In the genomic region with DNA sequence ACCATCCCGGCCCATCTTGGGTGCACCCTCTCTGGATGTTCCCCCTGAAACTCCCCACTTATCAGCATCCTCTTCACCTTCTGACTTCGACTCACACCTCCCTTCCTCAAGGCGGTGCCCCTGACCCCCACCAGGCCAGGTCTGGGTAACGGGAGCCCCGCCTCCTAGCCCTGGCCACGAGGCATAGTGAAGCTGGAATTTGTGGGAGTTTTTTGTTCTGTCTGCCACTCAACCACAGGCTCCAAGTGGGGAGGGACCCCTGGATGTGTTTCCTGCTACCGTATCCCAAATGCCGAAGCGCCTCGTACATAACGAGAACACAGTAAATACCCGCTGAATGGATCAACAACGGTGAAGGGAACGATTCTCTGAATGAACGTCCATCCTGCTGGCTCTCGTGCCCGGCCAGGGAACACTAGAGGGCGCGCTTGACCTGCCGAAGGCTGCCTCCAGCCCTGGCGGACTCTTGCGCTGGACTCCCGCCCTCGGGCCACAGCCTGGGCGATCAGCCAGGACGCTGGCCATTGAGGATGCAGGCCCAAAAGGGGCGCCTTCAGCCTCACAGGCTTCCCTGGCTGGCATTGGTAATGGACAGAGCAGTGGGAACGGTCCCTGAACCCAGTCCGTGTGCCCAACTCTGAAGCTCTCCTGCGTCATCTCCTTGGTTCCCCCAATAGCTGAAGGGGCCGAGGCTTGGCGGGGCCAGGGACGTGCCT, we compare ENCODE assay signal across 8 cellular contexts. TPM values are rescaled to one million over a fixed set of nuclear protein-coding genes. Genes with fewer than 3 reads are reported as not detected.
DNase-seq lines count a peak whose midpoint lies in the region; ATAC-seq and TF ChIP-seq lines count a peak whose summit lies in the region.

No MANE protein-coding gene starts in this region.

- peak overlapping the region; percentile 54 for H3K27ac Mint-ChIP-seq in activated naive CD8-positive, alpha-beta T cell treated with anti-CD3 and anti-CD28 coated beads, Interleukin-2, amount 10 ng/mL, durations not matched to agents 7 days and 5 days
- no peak overlapping the region for H3K27ac Mint-ChIP-seq in progenitor cell of endocrine pancreas

- TF ChIP-seq CTCF in heart right ventricle (IDR thresholded peaks at IDR 0.05) = peak; percentile 87 to 98 (median 96)
- TF ChIP-seq CTCF in progenitor cell of endocrine pancreas (IDR thresholded peaks at IDR 0.05; ENCODE audit: unreplicated experiment) = peak; percentile 99

- intact Hi-C loops in heart right ventricle (cut with DNase I) (loop anchor here (1.0 to 10.0 kb wide), 13 partner anchors 175 to 1212 kb away; a partner anchor contains a TSS), aorta (cut with DNase I) (loop anchor here (2.0 to 10.0 kb wide), 5 partner anchors 271 to 575 kb away; a partner anchor contains a TSS)

- H3K27ac ChIP-seq in heart right ventricle (no peak overlapping the region), aorta (ENCODE audit: low read depth in 1 of 2, low read length in 2 of 2) (no peak overlapping the region)

- H3K36me3 Mint-ChIP-seq in activated naive CD8-positive, alpha-beta T cell treated with anti-CD3 and anti-CD28 coated beads, Interleukin-2, amount 10 ng/mL, durations not matched to agents 7 days and 5 days = peaks cover 9% of the 10 kb centered on the region
- H3K36me3 Mint-ChIP-seq in progenitor cell of endocrine pancreas (ENCODE audit: insufficient read depth) = no peaks in the 10 kb centered on the region

- 18 to 21% methylated on average over 33 of the region's 33 CpGs for WGBS in heart right ventricle, 2 donors
- 15 to 17% methylated on average over 33 of the region's 33 CpGs for WGBS in aorta, 2 donors

- H3K36me3 ChIP-seq in heart right ventricle (no peaks in the 10 kb centered on the region), aorta (ENCODE audit: control insufficient read depth in 1 of 2, insufficient read depth in 2 of 2, low read length in 1 of 2) (no peaks in the 10 kb centered on the region)

- peaks cover 0 to 21% (median 3%) of the 10 kb centered on the region in 7 donors for H3K27me3 ChIP-seq in heart right ventricle
- no peaks in the 10 kb centered on the region for H3K27me3 ChIP-seq in aorta (ENCODE audit: control insufficient read depth in 1 of 2, insufficient read depth in 2 of 2, low read length in 1 of 2)

- DNase-seq in NCI-H1417 (lab: John Stamatoyannopoulos, UW) (peak; percentile 34 to 65 (median 55)), NCI-H1417 treated with DMSO at 0.1 percent for 48 hours (lab: John Stamatoyannopoulos, UW) (no peak), HuH-7.5 (ENCODE audit: low spot score) (peak; percentile 94), SKM-1 (lab: John Stamatoyannopoulos, UW; ENCODE audit: unreplicated experiment) (peak; percentile 40), heart right ventricle (peak; percentile 89 to 93), progenitor cell of endocrine pancreas (ENCODE audit: low spot score, unreplicated experiment) (peak; percentile 86), aorta (peak; percentile 93 to 96)
- peak; percentile 80 for DNase-seq in activated naive CD8-positive, alpha-beta T cell treated with anti-CD3 and anti-CD28 coated beads, Interleukin-2, amount 10 ng/mL, durations not matched to agents 7 days and 5 days

- peak; percentile 82 for ATAC-seq in activated naive CD8-positive, alpha-beta T cell treated with anti-CD3 and anti-CD28 coated beads, Interleukin-2, amount 10 ng/mL, durations not matched to agents 7 days and 5 days (ENCODE audit: low read depth)
- ATAC-seq in heart right ventricle (peak; percentile 87 to 97 (median 93)), aorta (ENCODE audit: low FRiP score) (peak; percentile 89)

- H3K9me3 Mint-ChIP-seq in activated naive CD8-positive, alpha-beta T cell treated with anti-CD3 and anti-CD28 coated beads, Interleukin-2, amount 10 ng/mL, durations not matched to agents 7 days and 5 days = peaks cover 15% of the 10 kb centered on the region
- peaks cover 12% of the 10 kb centered on the region for H3K9me3 Mint-ChIP-seq in progenitor cell of endocrine pancreas (ENCODE audit: low read depth)

- no peak overlapping the region for H3K4me3 ChIP-seq in heart right ventricle
- no peak overlapping the region for H3K4me3 ChIP-seq in aorta (ENCODE audit: low read length in 2 of 2)

- H3K9me3 ChIP-seq in heart right ventricle (peaks cover 0 to 21% (median 8%) of the 10 kb centered on the region in 11 donors), aorta (ENCODE audit: control insufficient read depth, low read length) (no peaks in the 10 kb centered on the region)

- H3K4me3 Mint-ChIP-seq in activated naive CD8-positive, alpha-beta T cell treated with anti-CD3 and anti-CD28 coated beads, Interleukin-2, amount 10 ng/mL, durations not matched to agents 7 days and 5 days = no peak overlapping the region
- no peak overlapping the region for H3K4me3 Mint-ChIP-seq in progenitor cell of endocrine pancreas (ENCODE audit: low read depth)

- POLR2A ChIA-PET in activated naive CD8-positive, alpha-beta T cell treated with anti-CD3 and anti-CD28 coated beads, Interleukin-2, amount 10 ng/mL, durations not matched to agents 7 days and 5 days (lab: Charles Lee) = interaction anchor here (1.5 kb wide), 1 partner anchor 39 kb away, joined by 5 read pairs; no protein-coding TSS in a partner anchor

- H3K4me1 ChIP-seq in heart right ventricle (peaks cover 0 to 16% (median 4%) of the 10 kb centered on the region in 9 donors), aorta (ENCODE audit: control insufficient read depth in 1 of 2, insufficient read depth in 2 of 2, low read length in 2 of 2) (no peaks in the 10 kb centered on the region)

- H3K27me3 Mint-ChIP-seq in activated naive CD8-positive, alpha-beta T cell treated with anti-CD3 and anti-CD28 coated beads, Interleukin-2, amount 10 ng/mL, durations not matched to agents 7 days and 5 days = peaks cover 7% of the 10 kb centered on the region
- peaks cover 31% of the 10 kb centered on the region for H3K27me3 Mint-ChIP-seq in progenitor cell of endocrine pancreas

- peaks cover 9% of the 10 kb centered on the region for H3K4me1 Mint-ChIP-seq in activated naive CD8-positive, alpha-beta T cell treated with anti-CD3 and anti-CD28 coated beads, Interleukin-2, amount 10 ng/mL, durations not matched to agents 7 days and 5 days
- peaks cover 4% of the 10 kb centered on the region for H3K4me1 Mint-ChIP-seq in progenitor cell of endocrine pancreas (ENCODE audit: low read depth)

RNA-seq across cellular contexts. Expression of a gene that starts 47.3 kb away (rescaled TPM):
- 100 to 1,000 TPM; 158 to 165 TPM for total RNA-seq in activated naive CD8-positive, alpha-beta T cell treated with anti-CD3 and anti-CD28 coated beads, Interleukin-2, amount 10 ng/mL, durations not matched to agents 7 days and 5 days
- total RNA-seq in heart right ventricle = 10 to 100 TPM; 30.5 to 50.6 (median 37.3) TPM
- polyA plus RNA-seq in heart right ventricle = 10 to 100 TPM; 24.8 to 59.8 TPM
- 113 and 123 TPM in 2 replicates for total RNA-seq in progenitor cell of endocrine pancreas
- total RNA-seq in aorta = 100 to 1,000 TPM in 1 of 2 donors, 10 to 100 TPM in 1; 88.3 to 164 TPM
- polyA plus RNA-seq in aorta = 10 to 100 TPM; 16.9 to 72.0 TPM
